ENCODE assay signal across 26 cellular contexts in the genomic region with DNA sequence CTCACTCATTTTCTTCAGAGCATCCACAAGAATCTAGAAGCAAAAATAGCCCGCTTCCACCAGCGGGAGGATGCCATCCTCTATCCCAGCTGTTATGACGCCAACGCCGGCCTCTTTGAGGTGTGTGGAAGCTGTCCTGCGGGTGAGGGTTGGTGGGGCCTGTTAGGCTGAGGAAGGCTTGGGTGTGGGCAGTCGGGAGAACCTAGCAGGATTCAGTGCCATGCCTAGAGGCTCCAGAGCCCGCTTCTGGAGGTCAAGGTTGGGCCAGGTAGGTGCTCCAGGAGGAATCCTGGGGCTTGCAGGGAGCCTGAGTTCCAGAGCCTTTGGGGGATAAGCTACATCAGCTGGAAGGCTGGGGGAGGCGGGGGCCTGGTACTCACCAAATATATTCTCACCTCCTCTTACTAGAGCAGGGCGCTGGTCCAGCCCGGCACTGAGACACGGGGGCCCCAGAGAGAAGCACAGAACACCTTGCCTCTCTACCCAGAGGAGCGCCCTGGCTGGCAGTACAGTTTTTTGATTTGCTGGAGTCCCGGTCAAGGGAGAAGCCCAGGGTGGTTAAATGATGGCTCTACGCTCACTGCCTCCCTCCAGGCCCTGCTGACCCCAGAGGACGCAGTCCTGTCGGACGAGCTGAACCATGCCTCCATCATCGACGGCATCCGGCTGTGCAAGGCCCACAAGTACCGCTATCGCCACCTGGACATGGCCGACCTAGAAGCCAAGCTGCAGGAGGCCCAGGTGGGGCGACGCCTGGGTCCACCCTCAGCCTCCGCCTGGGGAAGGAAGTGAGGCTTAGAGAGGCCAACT. TPM values are rescaled to one million over a fixed set of nuclear protein-coding genes. Genes with fewer than 3 reads are reported as not detected.
"Had no signal": no experiment of that assay in that cellular context is flagged by ENCODE, and none has a peak within 500 bp of the region (broad histone marks: within the 10 kb centered on the region; RNA-seq: fewer than 3 reads in every experiment).

No MANE protein-coding gene starts in this region.

- H3K36me3 ChIP-seq: neutrophil, thoracic aorta, transverse colon had no signal

- H3K27me3 ChIP-seq: sigmoid colon, transverse colon had no signal

- H3K4me3 Mint-ChIP-seq: endodermal cell; naive thymus-derived CD4-positive, alpha-beta T cell; nephron progenitor cell had no signal

- DNase-seq: effector CD4-positive, alpha-beta T cell; endodermal cell; foreskin melanocyte; head of caudate nucleus; hippocampal formation; left colon; mesendoderm; naive thymus-derived CD4-positive, alpha-beta T cell; nephron progenitor cell; sigmoid colon; small intestine; stimulated activated CD4-positive, alpha-beta T cell treated with anti-CD3 and anti-CD28 coated beads, Interleukin-12 subunit alpha, Interleukin-12 subunit beta, amount 100 ng/mL, for 4 hours; stimulated activated naive CD4-positive, alpha-beta T cell; stomach; substantia nigra; transverse colon had no signal

- H3K4me3 ChIP-seq: coronary artery, sigmoid colon, stomach, thoracic aorta, transverse colon had no signal

- H3K9me3 ChIP-seq: neutrophil, sigmoid colon, stomach, thoracic aorta, transverse colon had no signal

- FAIRE-seq: small intestine had no signal

- H3K27ac ChIP-seq: coronary artery, neutrophil, sigmoid colon, stomach, thoracic aorta, transverse colon had no signal

- ATAC-seq: left colon; naive thymus-derived CD4-positive, alpha-beta T cell had no signal

- H3K9me3 Mint-ChIP-seq: endodermal cell; naive thymus-derived CD4-positive, alpha-beta T cell; nephron progenitor cell had no signal

- H3K27ac Mint-ChIP-seq: endodermal cell; naive thymus-derived CD4-positive, alpha-beta T cell; nephron progenitor cell had no signal

RNA-seq across cellular contexts. Expression of a gene that starts 10.1 kb away (rescaled TPM):
- total RNA-seq: dermis microvascular lymphatic vessel endothelial cell; kidney epithelial cell; left colon; liver; lung microvascular endothelial cell; mononuclear cell; naive thymus-derived CD4-positive, alpha-beta T cell; pulmonary artery endothelial cell; sigmoid colon; stomach; thoracic aorta; transverse colon; urinary bladder had no signal
- polyA plus RNA-seq: liver; naive thymus-derived CD4-positive, alpha-beta T cell; sigmoid colon; small intestine; stomach; urinary bladder had no signal
